In the genomic region with DNA sequence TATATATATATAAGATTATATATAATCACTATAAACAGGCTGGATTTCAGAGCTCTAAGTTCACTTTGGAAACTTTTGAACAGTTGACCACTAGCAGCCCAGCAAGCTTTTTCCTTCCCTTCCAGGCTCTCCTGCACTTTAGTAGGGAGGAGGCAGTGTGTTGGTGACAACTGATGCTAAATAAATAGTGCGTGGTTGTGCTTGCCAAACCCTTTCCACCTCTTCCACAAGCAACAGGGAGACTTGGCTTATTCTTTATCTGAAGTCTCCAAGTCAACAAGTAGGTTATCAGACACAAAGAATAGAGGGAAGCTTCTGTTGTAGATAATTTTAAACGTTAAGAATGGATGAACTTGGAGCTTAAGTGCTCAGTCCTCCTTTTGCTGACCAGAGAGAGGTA, we compare ENCODE assay signal across 17 cellular contexts.
"Had no signal": no experiment of that assay in that cellular context is flagged by ENCODE, and none has a peak within 500 bp of the region (broad histone marks: within the 10 kb centered on the region; RNA-seq: fewer than 3 reads in every experiment).

No MANE protein-coding gene starts in this region.

- H3K4me3 ChIP-seq: heart right ventricle, right atrium auricular region, stomach, thoracic aorta, transverse colon had no signal

- H3K36me3 ChIP-seq: heart right ventricle, neutrophil, right atrium auricular region, stomach, thoracic aorta, transverse colon had no signal

- H3K4me1 ChIP-seq: heart right ventricle, right atrium auricular region, stomach, transverse colon had no signal

- ATAC-seq: esophagus mucosa; heart right ventricle; left lobe of liver; naive thymus-derived CD4-positive, alpha-beta T cell had no signal

- H3K27me3 ChIP-seq: heart right ventricle, neutrophil, right atrium auricular region, stomach, transverse colon had no signal

- H3K36me3 Mint-ChIP-seq: naive thymus-derived CD4-positive, alpha-beta T cell had no signal

- H3K9me3 ChIP-seq: heart right ventricle, neutrophil, right atrium auricular region, stomach, thoracic aorta, transverse colon had no signal

- H3K27ac ChIP-seq: heart right ventricle, neutrophil, right atrium auricular region, stomach, thoracic aorta, transverse colon had no signal

- H3K4me3 Mint-ChIP-seq: naive thymus-derived CD4-positive, alpha-beta T cell had no signal

- DNase-seq: effector memory CD4-positive, alpha-beta T cell; heart right ventricle; islet precursor cell; mammary epithelial cell; naive thymus-derived CD4-positive, alpha-beta T cell; posterior cingulate gyrus; small intestine; stimulated activated CD4-positive, alpha-beta T cell treated with anti-CD3 and anti-CD28 coated beads, Interleukin-12 subunit alpha, Interleukin-12 subunit beta, amount 100 ng/mL, for 4 hours; stimulated activated naive CD4-positive, alpha-beta T cell; stomach; substantia nigra; transverse colon had no signal

- H3K27ac Mint-ChIP-seq: naive thymus-derived CD4-positive, alpha-beta T cell had no signal
